In genomic region chr10:70515035-70515702, GRCh38 we compare ENCODE assay signal across 1 cellular context.
TF ChIP-seq lines count a peak whose summit lies in the region.

No MANE protein-coding gene starts in this region.

TF ChIP-seq in IMR-90, 13 proteins besides CTCF, POLR2A, EP300 and RAD21 (continued from another document):
- TF ChIP-seq RCOR1 (IDR thresholded peaks at IDR 0.05; ENCODE audit: insufficient replicate concordance, low read length) (no peak), MXI1 (IDR thresholded peaks at IDR 0.05; ENCODE audit: borderline replicate concordance, low read depth, low read length) (no peak), BHLHE40 (IDR thresholded peaks at IDR 0.05; ENCODE audit: low read depth, low read length) (no peak), RFX5 (IDR thresholded peaks at IDR 0.05; ENCODE audit: low read depth, low read length) (no peak), SMC3 (IDR thresholded peaks at IDR 0.05; ENCODE audit: low read depth, low read length) (no peak)
TF ChIP-seq in IMR-90: peak in this region for 0.
